10 cellular contexts compared by ENCODE assay signal in the genomic region with DNA sequence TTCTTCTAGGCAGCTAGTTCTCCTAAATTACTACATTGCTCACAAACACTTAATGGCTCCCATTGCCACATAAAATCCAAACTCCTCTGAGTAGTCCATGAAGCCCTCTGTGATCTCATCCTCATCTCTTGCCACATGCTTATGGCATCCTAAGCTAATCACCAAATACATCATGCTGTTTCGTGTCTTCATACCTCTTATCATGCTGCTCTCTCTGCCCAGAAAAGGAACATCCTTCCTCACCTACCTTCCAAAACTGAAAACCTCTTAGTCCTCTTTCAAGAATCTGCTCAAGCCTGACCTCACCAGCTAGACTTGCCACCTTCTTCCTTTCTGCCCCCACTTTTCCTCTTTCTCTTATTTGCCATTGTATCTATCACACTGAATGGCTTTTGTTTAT.
A peak's percentile ranks its signal among the peaks of the same experiment; 100 is the strongest.
DNase-seq lines count a peak whose midpoint lies in the region; ATAC-seq and TF ChIP-seq lines count a peak whose summit lies in the region.
"Had no signal": no experiment of that assay in that cellular context is flagged by ENCODE, and none has a peak within 500 bp of the region (broad histone marks: within the 10 kb centered on the region; RNA-seq: fewer than 3 reads in every experiment).

No MANE protein-coding gene starts in this region.

- H3K27ac Mint-ChIP-seq in activated CD8-positive, alpha-beta memory T cell treated with anti-CD3 and anti-CD28 coated beads, Interleukin-2, amount 10 ng/mL, durations not matched to agents 7 days and 5 days: peak overlapping the region; percentile 93
- peak overlapping the region; percentile 55 for H3K27ac Mint-ChIP-seq in endothelial cell (ENCODE audit: unreplicated experiment)
- peak overlapping the region; percentile 81 for H3K27ac Mint-ChIP-seq in stimulated activated effector memory CD8-positive, alpha-beta T cell treated with anti-CD3 and anti-CD28 coated beads, Interleukin-12 subunit alpha, Interleukin-12 subunit beta, amount 100 ng/mL, for 72 hours

- H3K9me3 Mint-ChIP-seq in activated CD8-positive, alpha-beta memory T cell treated with anti-CD3 and anti-CD28 coated beads, Interleukin-2, amount 10 ng/mL, durations not matched to agents 7 days and 5 days (ENCODE audit: low read depth): peaks cover 5% of the 10 kb centered on the region
- H3K9me3 Mint-ChIP-seq in endothelial cell (ENCODE audit: unreplicated experiment): no peaks in the 10 kb centered on the region
- H3K9me3 Mint-ChIP-seq in stimulated activated effector memory CD8-positive, alpha-beta T cell treated with anti-CD3 and anti-CD28 coated beads, Interleukin-12 subunit alpha, Interleukin-12 subunit beta, amount 100 ng/mL, for 72 hours: peaks cover 5% of the 10 kb centered on the region

- no peak for TF ChIP-seq CTCF in NB4 (IDR thresholded peaks at IDR 0.05; ENCODE audit: low read depth, low read length)
- no peak for TF ChIP-seq CTCF in endothelial cell (IDR thresholded peaks at IDR 0.05; ENCODE audit: unreplicated experiment)
- TF ChIP-seq CTCF in colonic mucosa (IDR thresholded peaks at IDR 0.05): no peak

- CTCF ChIA-PET in activated CD8-positive, alpha-beta memory T cell treated with anti-CD3 and anti-CD28 coated beads, Interleukin-2, amount 10 ng/mL, durations not matched to agents 7 days and 5 days (lab: Charles Lee): interaction anchor here (0.5 to 4.6 kb wide), 12 partner anchors 9 to 227 kb away, joined by 3 to 33 read pairs (median 6); partner anchors contain the start of gene DUSP6

- H3K9ac ChIP-seq in colonic mucosa (ENCODE audit: low read depth in 2 of 2, low read length in 2 of 2): no peak overlapping the region

- no peak for TF ChIP-seq POLR2A in NB4 (IDR thresholded peaks at IDR 0.05; ENCODE audit: extremely low read depth, insufficient read length)

- no peak overlapping the region for H3K4me3 Mint-ChIP-seq in activated CD8-positive, alpha-beta memory T cell treated with anti-CD3 and anti-CD28 coated beads, Interleukin-2, amount 10 ng/mL, durations not matched to agents 7 days and 5 days
- peak overlapping the region; percentile 3 for H3K4me3 Mint-ChIP-seq in endothelial cell (ENCODE audit: unreplicated experiment)
- H3K4me3 Mint-ChIP-seq in stimulated activated effector memory CD8-positive, alpha-beta T cell treated with anti-CD3 and anti-CD28 coated beads, Interleukin-12 subunit alpha, Interleukin-12 subunit beta, amount 100 ng/mL, for 72 hours: peak overlapping the region; percentile 34

- H3K36me3 Mint-ChIP-seq in activated CD8-positive, alpha-beta memory T cell treated with anti-CD3 and anti-CD28 coated beads, Interleukin-2, amount 10 ng/mL, durations not matched to agents 7 days and 5 days: peaks cover 35% of the 10 kb centered on the region
- H3K36me3 Mint-ChIP-seq in endothelial cell (ENCODE audit: low read depth, unreplicated experiment): no peaks in the 10 kb centered on the region
- H3K36me3 Mint-ChIP-seq in stimulated activated effector memory CD8-positive, alpha-beta T cell treated with anti-CD3 and anti-CD28 coated beads, Interleukin-12 subunit alpha, Interleukin-12 subunit beta, amount 100 ng/mL, for 72 hours: no peaks in the 10 kb centered on the region

- H3K4me1 Mint-ChIP-seq in activated CD8-positive, alpha-beta memory T cell treated with anti-CD3 and anti-CD28 coated beads, Interleukin-2, amount 10 ng/mL, durations not matched to agents 7 days and 5 days: peaks cover 57% of the 10 kb centered on the region
- H3K4me1 Mint-ChIP-seq in endothelial cell (ENCODE audit: unreplicated experiment): peaks cover 58% of the 10 kb centered on the region
- H3K4me1 Mint-ChIP-seq in stimulated activated effector memory CD8-positive, alpha-beta T cell treated with anti-CD3 and anti-CD28 coated beads, Interleukin-12 subunit alpha, Interleukin-12 subunit beta, amount 100 ng/mL, for 72 hours: peaks cover 36% of the 10 kb centered on the region

- no peak overlapping the region for H3K4me3 ChIP-seq in NB4 (ENCODE audit: low read depth, low read length)
- H3K4me3 ChIP-seq in colonic mucosa: no peak overlapping the region

- intact Hi-C loops in colonic mucosa (cut with DNase I): no loop called here

- H3K4me1 ChIP-seq in colonic mucosa: no peaks in the 10 kb centered on the region

- no peaks in the 10 kb centered on the region for H3K36me3 ChIP-seq in colonic mucosa

- H3K9me3 ChIP-seq in colonic mucosa: no peaks in the 10 kb centered on the region

- no peak for DNase-seq in activated CD8-positive, alpha-beta memory T cell treated with anti-CD3 and anti-CD28 coated beads, Interleukin-2, amount 10 ng/mL, durations not matched to agents 7 days and 5 days
- DNase-seq in activated CD8-positive, alpha-beta memory T cell treated with anti-CD3 and anti-CD28 coated beads for 24 hours: no peak
- DNase-seq in NB4 (ENCODE audit: low read depth) (peak; percentile 59), endothelial cell (ENCODE audit: low spot score) (no peak), colonic mucosa (no peak), NCI-H2029 treated with DMSO at 0.1 percent for 48 hours (lab: John Stamatoyannopoulos, UW) (no peak)
- no peak for DNase-seq in stimulated activated effector memory CD8-positive, alpha-beta T cell treated with anti-CD3 and anti-CD28 coated beads, Interleukin-12 subunit alpha, Interleukin-12 subunit beta, amount 100 ng/mL, for 72 hours (ENCODE audit: low spot score in 2 of 2)
- no peak for DNase-seq in stimulated activated CD4-positive, alpha-beta T cell treated with anti-CD3 and anti-CD28 coated beads, Interleukin-2, amount 100 ng/mL, for 24 hours
- DNase-seq: anterior cingulate cortex; stimulated activated CD4-positive, alpha-beta T cell treated with anti-CD3 and anti-CD28 coated beads, Interleukin-12 subunit alpha, Interleukin-12 subunit beta, amount 100 ng/mL, for 4 hours had no signal

- H3K27me3 ChIP-seq in colonic mucosa: no peaks in the 10 kb centered on the region

- ATAC-seq in activated CD8-positive, alpha-beta memory T cell treated with anti-CD3 and anti-CD28 coated beads, Interleukin-2, amount 10 ng/mL, durations not matched to agents 7 days and 5 days: peak; percentile 13
- ATAC-seq in stimulated activated effector memory CD8-positive, alpha-beta T cell treated with anti-CD3 and anti-CD28 coated beads, Interleukin-12 subunit alpha, Interleukin-12 subunit beta, amount 100 ng/mL, for 72 hours: peak; percentile 61

- H3K27me3 Mint-ChIP-seq in activated CD8-positive, alpha-beta memory T cell treated with anti-CD3 and anti-CD28 coated beads, Interleukin-2, amount 10 ng/mL, durations not matched to agents 7 days and 5 days: no peaks in the 10 kb centered on the region
- H3K27me3 Mint-ChIP-seq in endothelial cell (ENCODE audit: unreplicated experiment): peaks cover 6% of the 10 kb centered on the region

- no peak overlapping the region for H3K27ac ChIP-seq in colonic mucosa
